ENCODE assay signal across 1 cellular context in the genomic region with DNA sequence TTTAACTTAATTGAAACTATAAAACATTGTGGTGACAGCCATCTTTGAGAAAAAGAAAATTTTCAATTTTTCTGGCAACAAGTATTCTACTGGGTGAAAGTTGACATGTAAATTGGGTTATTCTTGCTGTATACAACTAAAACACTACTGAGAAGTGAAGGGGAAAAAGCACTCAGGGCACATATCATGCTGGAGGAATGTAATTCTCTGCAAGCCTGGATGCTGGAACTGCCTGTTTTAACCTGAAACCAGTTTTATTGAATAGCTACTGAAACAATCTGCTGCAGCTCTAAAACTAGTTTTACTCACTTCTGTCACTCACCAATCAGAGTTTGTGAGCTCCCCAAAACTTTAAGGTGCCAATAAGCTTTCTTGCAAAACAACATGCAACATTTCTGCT.
TF ChIP-seq lines count a peak whose summit lies in the region.

No MANE protein-coding gene starts in this region.

TF ChIP-seq in SK-N-SH, 30 proteins besides CTCF, POLR2A, EP300 and RAD21 (continued from another document):
- TF ChIP-seq EZH2phosphoT487 (IDR thresholded peaks at IDR 0.05; ENCODE audit: borderline replicate concordance, low read depth): no peak
- no peak for TF ChIP-seq POLR2AphosphoS5 (IDR thresholded peaks at IDR 0.05; ENCODE audit: low read depth, low read length)
- TF ChIP-seq, protein P1, sequence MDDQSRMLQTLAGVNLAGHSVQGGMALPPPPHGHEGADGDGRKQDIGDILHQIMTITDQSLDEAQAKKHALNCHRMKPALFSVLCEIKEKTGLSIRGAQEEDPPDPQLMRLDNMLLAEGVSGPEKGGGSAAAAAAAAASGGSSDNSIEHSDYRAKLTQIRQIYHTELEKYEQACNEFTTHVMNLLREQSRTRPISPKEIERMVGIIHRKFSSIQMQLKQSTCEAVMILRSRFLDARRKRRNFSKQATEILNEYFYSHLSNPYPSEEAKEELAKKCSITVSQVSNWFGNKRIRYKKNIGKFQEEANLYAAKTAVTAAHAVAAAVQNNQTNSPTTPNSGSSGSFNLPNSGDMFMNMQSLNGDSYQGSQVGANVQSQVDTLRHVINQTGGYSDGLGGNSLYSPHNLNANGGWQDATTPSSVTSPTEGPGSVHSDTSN (IDR thresholded peaks at IDR 0.05): no peak
- no peak for TF ChIP-seq FOSL2 (IDR thresholded peaks at IDR 0.05; ENCODE audit: borderline replicate concordance, low read depth)
- TF ChIP-seq RXRA (IDR thresholded peaks at IDR 0.05; ENCODE audit: borderline replicate concordance, low read depth): no peak
- TF ChIP-seq, protein P2, sequence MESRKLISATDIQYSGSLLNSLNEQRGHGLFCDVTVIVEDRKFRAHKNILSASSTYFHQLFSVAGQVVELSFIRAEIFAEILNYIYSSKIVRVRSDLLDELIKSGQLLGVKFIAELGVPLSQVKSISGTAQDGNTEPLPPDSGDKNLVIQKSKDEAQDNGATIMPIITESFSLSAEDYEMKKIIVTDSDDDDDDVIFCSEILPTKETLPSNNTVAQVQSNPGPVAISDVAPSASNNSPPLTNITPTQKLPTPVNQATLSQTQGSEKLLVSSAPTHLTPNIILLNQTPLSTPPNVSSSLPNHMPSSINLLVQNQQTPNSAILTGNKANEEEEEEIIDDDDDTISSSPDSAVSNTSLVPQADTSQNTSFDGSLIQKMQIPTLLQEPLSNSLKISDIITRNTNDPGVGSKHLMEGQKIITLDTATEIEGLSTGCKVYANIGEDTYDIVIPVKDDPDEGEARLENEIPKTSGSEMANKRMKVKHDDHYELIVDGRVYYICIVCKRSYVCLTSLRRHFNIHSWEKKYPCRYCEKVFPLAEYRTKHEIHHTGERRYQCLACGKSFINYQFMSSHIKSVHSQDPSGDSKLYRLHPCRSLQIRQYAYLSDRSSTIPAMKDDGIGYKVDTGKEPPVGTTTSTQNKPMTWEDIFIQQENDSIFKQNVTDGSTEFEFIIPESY (IDR thresholded peaks at IDR 0.05; ENCODE audit: borderline replicate concordance, low read depth): no peak
- TF ChIP-seq FOXM1 (IDR thresholded peaks at IDR 0.05; ENCODE audit: low read depth): no peak
- TF ChIP-seq RCOR1 (IDR thresholded peaks at IDR 0.05; ENCODE audit: low read length): no peak
TF ChIP-seq in SK-N-SH: peak in this region for 0.
